Comparison of ENCODE assay signal across 18 cellular contexts in the genomic region with DNA sequence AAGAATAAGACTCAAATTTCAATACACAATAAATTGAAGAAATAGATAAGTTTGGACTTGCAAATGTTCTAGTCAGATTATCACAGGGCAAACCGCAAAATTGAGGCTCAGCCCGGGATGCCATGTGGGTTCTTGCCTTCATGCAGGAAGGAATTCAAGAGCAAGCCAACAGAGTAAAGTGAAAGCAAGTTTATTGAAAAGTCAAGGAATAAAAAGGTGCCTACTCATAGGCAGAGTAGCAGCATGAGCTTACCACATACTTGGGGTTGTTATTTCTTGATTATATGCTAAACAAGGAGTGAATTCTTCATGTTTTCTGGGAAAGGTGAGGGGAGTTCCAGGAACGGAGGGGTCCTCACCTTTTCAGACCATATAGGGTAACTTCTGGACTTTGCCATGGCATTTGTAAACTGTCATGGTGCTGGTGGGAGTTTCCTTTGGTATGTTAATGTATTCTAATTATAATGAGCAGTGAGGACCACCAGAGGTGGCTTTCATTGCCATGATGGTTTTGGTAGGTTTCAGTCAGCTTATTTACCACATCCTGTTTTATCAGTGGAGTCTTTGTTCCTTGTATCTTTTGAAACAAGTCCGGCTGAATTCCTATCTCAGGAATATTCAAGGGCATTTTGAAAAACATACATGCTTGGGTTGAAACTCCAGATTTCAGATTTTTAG. TPM values are rescaled to one million over a fixed set of nuclear protein-coding genes. Genes with fewer than 3 reads are reported as not detected.
DNase-seq lines count a peak whose midpoint lies in the region; ATAC-seq and TF ChIP-seq lines count a peak whose summit lies in the region.
"Had no signal": no experiment of that assay in that cellular context is flagged by ENCODE, and none has a peak within 500 bp of the region (broad histone marks: within the 10 kb centered on the region; RNA-seq: fewer than 3 reads in every experiment).

No MANE protein-coding gene starts in this region.

- no peak overlapping the region for H2BK120ac ChIP-seq in mesenchymal stem cell (ENCODE audit: low read depth, low read length)

- H4K8ac ChIP-seq in mesenchymal stem cell (ENCODE audit: low read length), result no peak overlapping the region

- peaks cover 4% of the 10 kb centered on the region for H3K27me3 Mint-ChIP-seq in activated naive CD8-positive, alpha-beta T cell treated with anti-CD3 and anti-CD28 coated beads for 36 hours
- peaks cover 4% of the 10 kb centered on the region for H3K27me3 Mint-ChIP-seq in activated naive CD8-positive, alpha-beta T cell treated with anti-CD3 and anti-CD28 coated beads, Interleukin-2, amount 50 U/mL, for 24 hours
- H3K27me3 Mint-ChIP-seq in MCF 10A (ENCODE audit: insufficient read depth, unreplicated experiment), result no peaks in the 10 kb centered on the region

- no peak overlapping the region for H3K27ac Mint-ChIP-seq in activated naive CD8-positive, alpha-beta T cell treated with anti-CD3 and anti-CD28 coated beads for 36 hours
- H3K27ac Mint-ChIP-seq in activated naive CD8-positive, alpha-beta T cell treated with anti-CD3 and anti-CD28 coated beads, Interleukin-2, amount 50 U/mL, for 24 hours, result no peak overlapping the region
- peak overlapping the region; percentile 32 for H3K27ac Mint-ChIP-seq in MCF 10A (ENCODE audit: low read depth, unreplicated experiment)
- H3K27ac Mint-ChIP-seq: H9 had no signal

- no peak overlapping the region for H2BK12ac ChIP-seq in mesenchymal stem cell (ENCODE audit: low read length in 2 of 2)

- H3K27ac ChIP-seq in mesenchymal stem cell (ENCODE audit: low read length, poor library complexity, severe bottlenecking), result no peak overlapping the region
- H3K27ac ChIP-seq: BLaER1 had no signal

- peaks cover 4% of the 10 kb centered on the region for H3K9me3 Mint-ChIP-seq in activated naive CD8-positive, alpha-beta T cell treated with anti-CD3 and anti-CD28 coated beads for 36 hours
- peaks cover 13% of the 10 kb centered on the region for H3K9me3 Mint-ChIP-seq in activated naive CD8-positive, alpha-beta T cell treated with anti-CD3 and anti-CD28 coated beads, Interleukin-2, amount 50 U/mL, for 24 hours
- H3K9me3 Mint-ChIP-seq in MCF 10A (ENCODE audit: unreplicated experiment), result peaks cover 21% of the 10 kb centered on the region

- no peak for TF ChIP-seq CTCF in MCF 10A (IDR thresholded peaks at IDR 0.05; ENCODE audit: unreplicated experiment)

- H2AK5ac ChIP-seq in mesenchymal stem cell (ENCODE audit: low read length, severe bottlenecking), result no peak overlapping the region

- H3K9me3 ChIP-seq in mesenchymal stem cell (ENCODE audit: control insufficient read depth, low read length), result peaks cover 18% of the 10 kb centered on the region
- H3K9me3 ChIP-seq: BLaER1 had no signal

- no peaks in the 10 kb centered on the region for H3K4me1 ChIP-seq in mesenchymal stem cell (ENCODE audit: control insufficient read depth, insufficient read depth, low read depth, low read length)

- no peak overlapping the region for H3K4me2 ChIP-seq in mesenchymal stem cell (ENCODE audit: low read length, poor library complexity, severe bottlenecking)
- H3K4me2 ChIP-seq: BLaER1 had no signal

- H3K4ac ChIP-seq in mesenchymal stem cell (ENCODE audit: low read depth in 1 of 2, low read length in 2 of 2), result no peak overlapping the region

- ATAC-seq in activated naive CD8-positive, alpha-beta T cell treated with anti-CD3 and anti-CD28 coated beads, Interleukin-2, amount 50 U/mL, for 24 hours, result no peak
- no peak for ATAC-seq in HG03342 (IDR thresholded peaks at IDR 0.05; ENCODE audit: unreplicated experiment)
- ATAC-seq in HG03175 (IDR thresholded peaks at IDR 0.05; ENCODE audit: unreplicated experiment), result no peak

- BruUV-seq in MCF 10A (replicated peaks; lab: Mats Ljungman, UMichigan), result no TSS peak

- no peak overlapping the region for H2BK15ac ChIP-seq in mesenchymal stem cell (ENCODE audit: low read depth, poor library complexity, severe bottlenecking)

- no peak overlapping the region for H3K9ac ChIP-seq in mesenchymal stem cell (ENCODE audit: low read length)
- H3K9ac ChIP-seq: BLaER1 had no signal

- peaks cover 4% of the 10 kb centered on the region for H3K4me1 Mint-ChIP-seq in activated naive CD8-positive, alpha-beta T cell treated with anti-CD3 and anti-CD28 coated beads for 36 hours
- no peaks in the 10 kb centered on the region for H3K4me1 Mint-ChIP-seq in activated naive CD8-positive, alpha-beta T cell treated with anti-CD3 and anti-CD28 coated beads, Interleukin-2, amount 50 U/mL, for 24 hours
- peaks cover 38% of the 10 kb centered on the region for H3K4me1 Mint-ChIP-seq in MCF 10A (ENCODE audit: insufficient read depth, unreplicated experiment)
- H3K4me1 Mint-ChIP-seq: H9 had no signal

- 52% methylated on average over 4 of the region's 4 CpGs for WGBS in mesenchymal stem cell

- H3K14ac ChIP-seq in mesenchymal stem cell (ENCODE audit: low read length in 2 of 2), result no peak overlapping the region

- in situ Hi-C loops in SK-MEL-5 (cut with HindIII; ENCODE audit: low pct_unique_long_range_greater_than_20kb, low sequenced_read_pairs), result no loop called here

- no peaks in the 10 kb centered on the region for H3K36me3 ChIP-seq in mesenchymal stem cell (ENCODE audit: control insufficient read depth in 1 of 2, insufficient read depth in 2 of 2, low read depth in 1 of 2, low read length in 2 of 2)
- H3K36me3 ChIP-seq: BLaER1 had no signal

- no peak overlapping the region for H4K91ac ChIP-seq in mesenchymal stem cell (ENCODE audit: low read length)

- peaks cover 2% of the 10 kb centered on the region for H3K36me3 Mint-ChIP-seq in activated naive CD8-positive, alpha-beta T cell treated with anti-CD3 and anti-CD28 coated beads for 36 hours
- H3K36me3 Mint-ChIP-seq in activated naive CD8-positive, alpha-beta T cell treated with anti-CD3 and anti-CD28 coated beads, Interleukin-2, amount 50 U/mL, for 24 hours (ENCODE audit: low read depth), result no peaks in the 10 kb centered on the region
- H3K36me3 Mint-ChIP-seq in MCF 10A (ENCODE audit: insufficient read depth, unreplicated experiment), result no peaks in the 10 kb centered on the region

- no peak overlapping the region for H3K4me3 Mint-ChIP-seq in activated naive CD8-positive, alpha-beta T cell treated with anti-CD3 and anti-CD28 coated beads for 36 hours
- H3K4me3 Mint-ChIP-seq in activated naive CD8-positive, alpha-beta T cell treated with anti-CD3 and anti-CD28 coated beads, Interleukin-2, amount 50 U/mL, for 24 hours, result no peak overlapping the region
- peak overlapping the region; percentile 0 for H3K4me3 Mint-ChIP-seq in MCF 10A (ENCODE audit: unreplicated experiment)
- H3K4me3 Mint-ChIP-seq: H9 had no signal

- H3K23ac ChIP-seq in mesenchymal stem cell (ENCODE audit: low read length in 2 of 2), result no peak overlapping the region

- DNase-seq in activated naive CD8-positive, alpha-beta T cell treated with anti-CD3 and anti-CD28 coated beads for 36 hours, result peak; percentile 8
- no peak for DNase-seq in activated naive CD8-positive, alpha-beta T cell treated with anti-CD3 and anti-CD28 coated beads, Interleukin-2, amount 50 U/mL, for 24 hours
- DNase-seq in SK-MEL-5 (ENCODE audit: low read depth, low spot score), result peak; percentile 55
- DNase-seq in MCF 10A (ENCODE audit: unreplicated experiment), result no peak
- no peak for DNase-seq in mesenchymal stem cell
- DNase-seq in A172 (ENCODE audit: low spot score), result no peak
- DNase-seq: 8988T; DMS153; H9; NCI-H1417 treated with DMSO at 0.1 percent for 48 hours; NCI-H1930; NCI-H446; NK-92 treated with Interleukin-12 subunit alpha and Interleukin-12 subunit beta, amount 100 ng/mL, for 24 hours; RPMI8226 had no signal

- CTCF ChIA-PET in MCF 10A (lab: Yijun Ruan, JAX), result no interaction called here

- POLR2A ChIA-PET in MCF 10A (lab: Yijun Ruan, JAX), result no interaction called here

- no peak overlapping the region for H3K4me3 ChIP-seq in mesenchymal stem cell (ENCODE audit: insufficient read depth in 1 of 2, low read depth in 1 of 2, low read length in 2 of 2)
- H3K4me3 ChIP-seq: BLaER1 had no signal

- H2AFZ ChIP-seq in mesenchymal stem cell (ENCODE audit: low read depth, low read length), result no peak overlapping the region

- no peak overlapping the region for H2BK5ac ChIP-seq in mesenchymal stem cell (ENCODE audit: low read depth, low read length, poor library complexity, severe bottlenecking)

- no peak overlapping the region for H3K18ac ChIP-seq in mesenchymal stem cell (ENCODE audit: low read depth in 1 of 2, low read length in 2 of 2)

- intact Hi-C loops in MCF 10A (cut with micrococcal nuclease), result no loop called here

- no peaks in the 10 kb centered on the region for H3K79me1 ChIP-seq in mesenchymal stem cell (replicated peaks; ENCODE audit: low read length, poor library complexity, severe bottlenecking)

- H3K27me3 ChIP-seq in mesenchymal stem cell (ENCODE audit: control insufficient read depth in 1 of 2, insufficient read depth in 1 of 2, low read length in 2 of 2), result no peaks in the 10 kb centered on the region
- H3K27me3 ChIP-seq: BLaER1 had no signal

RNA-seq across cellular contexts. Expression of a gene that starts 2.0 kb away (rescaled TPM):
- total RNA-seq in activated naive CD8-positive, alpha-beta T cell treated with anti-CD3 and anti-CD28 coated beads for 36 hours, result not detected
- total RNA-seq in SK-MEL-5 (2014; rRNA removed; shearing (Covaris generic)), result not detected in 2 replicates
- polyA plus RNA-seq in SK-MEL-5 (2015; cell fraction: cytosol; rRNA removed), result not detected in 2 replicates
- not detected in 2 replicates for polyA plus RNA-seq in SK-MEL-5 (2015; cell fraction: nucleus; rRNA removed)
- not detected in 2 replicates for total RNA-seq in MCF 10A (2022)
- polyA plus RNA-seq in mesenchymal stem cell (2013, experiment 1 of 2), result not detected
- polyA plus RNA-seq in mesenchymal stem cell (2013, experiment 2 of 2), result not detected
- total RNA-seq in A172 (2014; rRNA removed; shearing (Covaris generic)), result not detected in 2 replicates
- total RNA-seq: H9, OCI-LY7 had no signal

RNA-seq across cellular contexts. Expression of a gene that starts 14.4 kb away (rescaled TPM):
- total RNA-seq in activated naive CD8-positive, alpha-beta T cell treated with anti-CD3 and anti-CD28 coated beads for 36 hours, result not detected
- not detected in 2 replicates for total RNA-seq in SK-MEL-5 (2014; rRNA removed; shearing (Covaris generic))
- not detected in 2 replicates for polyA plus RNA-seq in SK-MEL-5 (2015; cell fraction: cytosol; rRNA removed)
- not detected in 2 replicates for polyA plus RNA-seq in SK-MEL-5 (2015; cell fraction: nucleus; rRNA removed)
- not detected in 2 replicates for total RNA-seq in MCF 10A (2022)
- not detected for polyA plus RNA-seq in mesenchymal stem cell (2013, experiment 1 of 2)
- polyA plus RNA-seq in mesenchymal stem cell (2013, experiment 2 of 2), result not detected
- not detected in 2 replicates for total RNA-seq in A172 (2014; rRNA removed; shearing (Covaris generic))
- total RNA-seq: OCI-LY7 had no signal

RNA-seq across cellular contexts. Expression of a gene that starts 38.4 kb away (rescaled TPM):
- total RNA-seq in activated naive CD8-positive, alpha-beta T cell treated with anti-CD3 and anti-CD28 coated beads for 36 hours, result not detected
- not detected in 2 replicates for total RNA-seq in SK-MEL-5 (2014; rRNA removed; shearing (Covaris generic))
- polyA plus RNA-seq in SK-MEL-5 (2015; cell fraction: cytosol; rRNA removed), result not detected in 2 replicates
- polyA plus RNA-seq in SK-MEL-5 (2015; cell fraction: nucleus; rRNA removed), result not detected in 2 replicates
- total RNA-seq in MCF 10A (2022), result not detected in 2 replicates
- not detected for polyA plus RNA-seq in mesenchymal stem cell (2013, experiment 1 of 2)
- not detected for polyA plus RNA-seq in mesenchymal stem cell (2013, experiment 2 of 2)
- total RNA-seq in A172 (2014; rRNA removed; shearing (Covaris generic)), result not detected in 2 replicates
- total RNA-seq: H9, OCI-LY7 had no signal

RNA-seq across cellular contexts. Expression of a gene that starts 43.0 kb away (rescaled TPM):
- total RNA-seq in activated naive CD8-positive, alpha-beta T cell treated with anti-CD3 and anti-CD28 coated beads for 36 hours, result not detected
- total RNA-seq in SK-MEL-5 (2014; rRNA removed; shearing (Covaris generic)), result not detected in 2 replicates
- polyA plus RNA-seq in SK-MEL-5 (2015; cell fraction: cytosol; rRNA removed), result not detected in 2 replicates
- polyA plus RNA-seq in SK-MEL-5 (2015; cell fraction: nucleus; rRNA removed), result not detected in 2 replicates
- not detected in 2 replicates for total RNA-seq in MCF 10A (2022)
- polyA plus RNA-seq in mesenchymal stem cell (2013, experiment 1 of 2), result not detected
- polyA plus RNA-seq in mesenchymal stem cell (2013, experiment 2 of 2), result not detected
- not detected in 2 replicates for total RNA-seq in A172 (2014; rRNA removed; shearing (Covaris generic))
- total RNA-seq: H9, OCI-LY7 had no signal

RNA-seq across cellular contexts. Expression of a gene that starts 50.4 kb away (rescaled TPM):
- not detected for total RNA-seq in activated naive CD8-positive, alpha-beta T cell treated with anti-CD3 and anti-CD28 coated beads for 36 hours
- not detected in 2 replicates for total RNA-seq in SK-MEL-5 (2014; rRNA removed; shearing (Covaris generic))
- polyA plus RNA-seq in SK-MEL-5 (2015; cell fraction: cytosol; rRNA removed), result not detected in 2 replicates
- not detected in 2 replicates for polyA plus RNA-seq in SK-MEL-5 (2015; cell fraction: nucleus; rRNA removed)
- total RNA-seq in MCF 10A (2022), result not detected in 2 replicates
- not detected for polyA plus RNA-seq in mesenchymal stem cell (2013, experiment 1 of 2)
- not detected for polyA plus RNA-seq in mesenchymal stem cell (2013, experiment 2 of 2)
- total RNA-seq in A172 (2014; rRNA removed; shearing (Covaris generic)), result not detected in 2 replicates
- total RNA-seq: H9, OCI-LY7 had no signal

Comparison
In these comparisons a context has a peak if more than half of its experiments do, and no peak if none do; other contexts are left out.
1. DNase-seq: peak in activated naive CD8-positive, alpha-beta T cell treated with anti-CD3 and anti-CD28 coated beads for 36 hours (single experiment) and SK-MEL-5 (single experiment); none in activated naive CD8-positive, alpha-beta T cell treated with anti-CD3 and anti-CD28 coated beads, Interleukin-2, amount 50 U/mL, for 24 hours (single experiment), MCF 10A (single experiment), mesenchymal stem cell (single experiment) and A172 (single experiment).